Comparison of ENCODE assay signal across 14 cellular contexts in genomic region chr6:139152088-139152891, GRCh38. TPM values are rescaled to one million over a fixed set of nuclear protein-coding genes. Genes with fewer than 3 reads are reported as not detected.
DNase-seq lines count a peak whose midpoint lies in the region; ATAC-seq and TF ChIP-seq lines count a peak whose summit lies in the region.
"Had no signal": no experiment of that assay in that cellular context is flagged by ENCODE, and none has a peak within 500 bp of the region (broad histone marks: within the 10 kb centered on the region; RNA-seq: fewer than 3 reads in every experiment).

No MANE protein-coding gene starts in this region.

- peak overlapping the region; percentile 27; the same call in 1 of the 2 replicates for H2BK20ac ChIP-seq in IMR-90 (ENCODE audit: low read depth, low read length)

- H3K4me1 Mint-ChIP-seq in CD4-positive, alpha-beta memory T cell: peaks cover 75 to 91% (median 86%) of the 10 kb centered on the region in 4 donors
- peaks cover 23% of the 10 kb centered on the region for H3K4me1 Mint-ChIP-seq in GM23338

- H3K14ac ChIP-seq in IMR-90 (replicated peaks; ENCODE audit: low read depth, low read length): peak overlapping the region; percentile 33; the same call in 1 of the 2 replicates
- no peak overlapping the region for H3K14ac ChIP-seq in mesenchymal stem cell (ENCODE audit: low read length in 2 of 2)

- H3K27me3 Mint-ChIP-seq in CD4-positive, alpha-beta memory T cell: no peaks in the 10 kb centered on the region
- peaks cover 5% of the 10 kb centered on the region for H3K27me3 Mint-ChIP-seq in GM23338 (ENCODE audit: insufficient read depth, low read depth, poor library complexity)

- dilution Hi-C loops in IMR-90 (cut with HindIII; ENCODE audit: low sequenced_read_pairs, unreplicated experiment): no loop called here

- H2BK120ac ChIP-seq in IMR-90 (ENCODE audit: low read depth, low read length): 0 out of 2 replicates have a peak overlapping the region, but pooled peaks have one; percentile 35
- H2BK120ac ChIP-seq in mesenchymal stem cell (ENCODE audit: low read depth, low read length): no peak overlapping the region

- intact Hi-C loops in CD4-positive, alpha-beta memory T cell (cut with micrococcal nuclease): no loop called here
- intact Hi-C loops in IMR-90 (cut with micrococcal nuclease): loop anchor here (2.0 kb wide), 1 partner anchor 13 kb away; no protein-coding TSS in a partner anchor

- peak overlapping the region; percentile 63 to 83 (median 78) for H3K4me3 Mint-ChIP-seq in CD4-positive, alpha-beta memory T cell
- H3K4me3 Mint-ChIP-seq in GM23338: no peak overlapping the region
- H3K4me3 Mint-ChIP-seq: HFFc6 had no signal

- no peaks in the 10 kb centered on the region for H3K9me2 ChIP-seq in GM23338 (ENCODE audit: insufficient read depth)

- DNase-seq in CD4-positive, alpha-beta memory T cell: no peak
- DNase-seq in IMR-90 (peak; percentile 84), mesenchymal stem cell (peak; percentile 54), GM23338 (ENCODE audit: low spot score) (no peak)
- DNase-seq in activated naive CD4-positive, alpha-beta T cell treated with anti-CD3 and anti-CD28 coated beads, Interleukin-2, amount 50 U/mL, for 72 hours (ENCODE audit: low spot score in 2 of 2): no peak
- DNase-seq: COR-L47, HFFc6, NCI-H510A had no signal

- H3K9me3 Mint-ChIP-seq in CD4-positive, alpha-beta memory T cell: no peaks in the 10 kb centered on the region
- peaks cover 0 to 2% of the 10 kb centered on the region in 2 donors for H3K9me3 Mint-ChIP-seq in activated naive CD4-positive, alpha-beta T cell treated with anti-CD3 and anti-CD28 coated beads, Interleukin-2, amount 50 U/mL, for 72 hours
- H3K9me3 Mint-ChIP-seq in GM23338: no peaks in the 10 kb centered on the region
- H3K9me3 Mint-ChIP-seq: HFFc6 had no signal

- no peak overlapping the region; the same call in 1 of the 2 replicates for H3K18ac ChIP-seq in IMR-90 (ENCODE audit: low read depth, low read length)
- H3K18ac ChIP-seq in mesenchymal stem cell (ENCODE audit: low read depth in 1 of 2, low read length in 2 of 2): no peak overlapping the region

- CTCF ChIA-PET in CD4-positive, alpha-beta memory T cell (lab: Charles Lee; ENCODE audit: partially characterized antibody): interaction anchor here (1.0 to 1.9 kb wide), 9 partner anchors 13 to 222 kb away, joined by 3 to 5 read pairs (median 4); partner anchors contain the start of gene CITED2
- CTCF ChIA-PET in IMR-90 (lab: Yijun Ruan, JAX): interaction anchor here (0.6 to 1.7 kb wide), 2 partner anchors 16 to 719 kb away, joined by 3 to 4 read pairs; no protein-coding TSS in a partner anchor

- peaks cover 8% of the 10 kb centered on the region for H3K9me1 ChIP-seq in IMR-90 (ENCODE audit: insufficient read depth, low read length)

- no peak overlapping the region for H2BK5ac ChIP-seq in IMR-90 (ENCODE audit: low read depth, low read length, poor library complexity, severe bottlenecking)
- H2BK5ac ChIP-seq in mesenchymal stem cell (ENCODE audit: low read depth, low read length, poor library complexity, severe bottlenecking): no peak overlapping the region

- peak overlapping the region; percentile 42 to 87 (median 62) for H3K27ac Mint-ChIP-seq in CD4-positive, alpha-beta memory T cell
- H3K27ac Mint-ChIP-seq in activated naive CD4-positive, alpha-beta T cell treated with anti-CD3 and anti-CD28 coated beads, Interleukin-2, amount 50 U/mL, for 72 hours: peak overlapping the region; percentile 94 to 99
- H3K27ac Mint-ChIP-seq in GM23338: no peak overlapping the region
- H3K27ac Mint-ChIP-seq: HFFc6 had no signal

- H3K9ac ChIP-seq in IMR-90 (ENCODE audit: low read depth, low read length) (no peak overlapping the region; the same call in 1 of the 2 replicates), mesenchymal stem cell (ENCODE audit: low read length) (peak overlapping the region; percentile 19)

- no peak overlapping the region for H3K4ac ChIP-seq in IMR-90 (ENCODE audit: low read depth, low read length)
- no peak overlapping the region for H3K4ac ChIP-seq in mesenchymal stem cell (ENCODE audit: low read depth in 1 of 2, low read length in 2 of 2)

- H3K9me3 ChIP-seq in CD4-positive, alpha-beta memory T cell (ENCODE audit: control insufficient read depth in 1 of 2, low read length in 2 of 2): no peaks in the 10 kb centered on the region
- H3K9me3 ChIP-seq in IMR-90 (ENCODE audit: control insufficient read depth, insufficient read depth, low read length) (no peaks in the 10 kb centered on the region), mesenchymal stem cell (ENCODE audit: control insufficient read depth, low read length) (no peaks in the 10 kb centered on the region)
- H3K9me3 ChIP-seq: breast epithelium, esophagus muscularis mucosa, SJCRH30 had no signal

- H4K20me1 ChIP-seq in IMR-90 (ENCODE audit: insufficient read depth, low read length) (peaks cover 28% of the 10 kb centered on the region; the same call in 1 of the 2 replicates), GM23338 (replicated peaks; ENCODE audit: insufficient read depth) (no peaks in the 10 kb centered on the region)

- peaks cover 23 to 33% of the 10 kb centered on the region in 2 experiments for H3K79me1 ChIP-seq in IMR-90 (ENCODE audit: low read depth in 1 of 2, low read length in 2 of 2)
- peaks cover 34% of the 10 kb centered on the region for H3K79me1 ChIP-seq in mesenchymal stem cell (replicated peaks; ENCODE audit: low read length, poor library complexity, severe bottlenecking)

- H3F3A ChIP-seq in GM23338 (replicated peaks; ENCODE audit: low read depth): no peaks in the 10 kb centered on the region

- no peak for TF ChIP-seq POLR2A in IMR-90 (IDR thresholded peaks at IDR 0.05; ENCODE audit: low read depth, low read length)

- TF ChIP-seq CTCF in IMR-90 (conservative IDR thresholded peaks at IDR 0.05; ENCODE audit: low read depth, low read length) (no peak), GM23338 (conservative IDR thresholded peaks at IDR 0.05; ENCODE audit: low read depth in 2 of 2) (no peak)

- H2AFZ ChIP-seq in IMR-90 (replicated peaks; ENCODE audit: low read length, poor library complexity): no peak overlapping the region
- H2AFZ ChIP-seq in mesenchymal stem cell (ENCODE audit: low read depth, low read length): no peak overlapping the region
- no peak overlapping the region for H2AFZ ChIP-seq in GM23338

- H3K27me3 ChIP-seq in CD4-positive, alpha-beta memory T cell (ENCODE audit: insufficient read depth, low read length): no peaks in the 10 kb centered on the region
- no peaks in the 10 kb centered on the region for H3K27me3 ChIP-seq in IMR-90 (ENCODE audit: control insufficient read depth, insufficient read depth, low read length)
- no peaks in the 10 kb centered on the region for H3K27me3 ChIP-seq in mesenchymal stem cell (ENCODE audit: control insufficient read depth in 1 of 2, insufficient read depth in 1 of 2, low read length in 2 of 2)
- H3K27me3 ChIP-seq in GM23338 (ENCODE audit: insufficient read depth): no peaks in the 10 kb centered on the region
- H3K27me3 ChIP-seq: breast epithelium, esophagus muscularis mucosa, SJCRH30 had no signal

- 0 out of 2 replicates have a peak overlapping the region, but pooled peaks have one; percentile 31 for H3K23ac ChIP-seq in IMR-90 (ENCODE audit: low read depth, low read length)
- no peak overlapping the region for H3K23ac ChIP-seq in mesenchymal stem cell (ENCODE audit: low read length in 2 of 2)

- H2BK15ac ChIP-seq in IMR-90 (ENCODE audit: low read depth, low read length) (no peak overlapping the region), mesenchymal stem cell (ENCODE audit: low read depth, poor library complexity, severe bottlenecking) (no peak overlapping the region)

- POLR2A ChIA-PET in CD4-positive, alpha-beta memory T cell (lab: Charles Lee; ENCODE audit: partially characterized antibody): interaction anchor here (0.6 to 8.1 kb wide), 12 partner anchors 8 to 222 kb away, joined by 3 to 107 read pairs (median 4); partner anchors contain the start of genes CITED2 and HECA
- POLR2A ChIA-PET in IMR-90 (lab: Charles Lee; ENCODE audit: unreplicated experiment): no interaction called here

- 0 out of 2 replicates have a peak, but pooled peaks cover 10% of the 10 kb centered on the region for H3K79me2 ChIP-seq in GM23338 (replicated peaks; ENCODE audit: insufficient read depth)

- BruUV-seq in IMR-90 (replicated peaks; lab: Mats Ljungman, UMichigan): no TSS peak

- H2AK9ac ChIP-seq in IMR-90 (replicated peaks; ENCODE audit: low read depth, low read length, poor library complexity): no peak overlapping the region

- H4K91ac ChIP-seq in IMR-90 (ENCODE audit: insufficient read depth, low read depth, low read length) (no peak overlapping the region), mesenchymal stem cell (ENCODE audit: low read length) (no peak overlapping the region)

- H3K56ac ChIP-seq in IMR-90 (ENCODE audit: extremely low read depth, insufficient read depth, low read length): no peak overlapping the region

- peak; percentile 56 for ATAC-seq in IMR-90 (ENCODE audit: low read depth)
- ATAC-seq in activated naive CD4-positive, alpha-beta T cell treated with anti-CD3 and anti-CD28 coated beads, Interleukin-2, amount 50 U/mL, for 72 hours: peak; percentile 55 to 72
- ATAC-seq in HG03025 (IDR thresholded peaks at IDR 0.05; ENCODE audit: low FRiP score, unreplicated experiment): no peak
- no peak for ATAC-seq in GM18867 (IDR thresholded peaks at IDR 0.05; ENCODE audit: unreplicated experiment)
- no peak for ATAC-seq in GM21786 (IDR thresholded peaks at IDR 0.05; ENCODE audit: unreplicated experiment)
- ATAC-seq in GM23338: no peak

- no peaks in the 10 kb centered on the region for H3K36me3 ChIP-seq in CD4-positive, alpha-beta memory T cell (ENCODE audit: insufficient read depth, low read length)
- no peaks in the 10 kb centered on the region for H3K36me3 ChIP-seq in IMR-90 (ENCODE audit: control insufficient read depth, insufficient read depth, low read length)
- H3K36me3 ChIP-seq in mesenchymal stem cell (ENCODE audit: control insufficient read depth in 1 of 2, insufficient read depth in 2 of 2, low read depth in 1 of 2, low read length in 2 of 2): no peaks in the 10 kb centered on the region
- no peaks in the 10 kb centered on the region for H3K36me3 ChIP-seq in GM23338 (ENCODE audit: insufficient read depth)
- H3K36me3 ChIP-seq: breast epithelium, esophagus muscularis mucosa, SJCRH30 had no signal

- no peak overlapping the region; a peak in 1 of 4 replicates for H4K8ac ChIP-seq in IMR-90 (ENCODE audit: low read depth in 2 of 2, low read length in 2 of 2)
- H4K8ac ChIP-seq in mesenchymal stem cell (ENCODE audit: low read length): no peak overlapping the region

- no peak overlapping the region for H2BK12ac ChIP-seq in mesenchymal stem cell (ENCODE audit: low read length in 2 of 2)

- peak overlapping the region; percentile 36 for H3K27ac ChIP-seq in CD4-positive, alpha-beta memory T cell (ENCODE audit: low read depth, low read length)
- peak overlapping the region; percentile 56; the same call in 1 of the 2 replicates for H3K27ac ChIP-seq in IMR-90 (ENCODE audit: insufficient read depth, low read length)
- no peak overlapping the region for H3K27ac ChIP-seq in mesenchymal stem cell (ENCODE audit: low read length, poor library complexity, severe bottlenecking)
- no peak overlapping the region for H3K27ac ChIP-seq in GM23338 (ENCODE audit: low read depth)
- H3K27ac ChIP-seq: breast epithelium, esophagus muscularis mucosa, SJCRH30 had no signal

- TF ChIP-seq RAD21 in IMR-90 (IDR thresholded peaks at IDR 0.05; ENCODE audit: low read length): no peak

- peak overlapping the region; percentile 52; the same call in 1 of the 2 replicates for H3K4me2 ChIP-seq in IMR-90 (ENCODE audit: low read depth, low read length)
- no peak overlapping the region for H3K4me2 ChIP-seq in mesenchymal stem cell (ENCODE audit: low read length, poor library complexity, severe bottlenecking)
- no peak overlapping the region for H3K4me2 ChIP-seq in GM23338

- no peak overlapping the region for H4K5ac ChIP-seq in IMR-90 (ENCODE audit: low read depth, low read length)

- peaks cover 97% of the 10 kb centered on the region for H3K4me1 ChIP-seq in CD4-positive, alpha-beta memory T cell (ENCODE audit: insufficient read depth, low read length)
- H3K4me1 ChIP-seq in IMR-90 (ENCODE audit: control insufficient read depth, insufficient read depth, low read length): peaks cover 27% of the 10 kb centered on the region
- peaks cover 4% of the 10 kb centered on the region for H3K4me1 ChIP-seq in mesenchymal stem cell (ENCODE audit: control insufficient read depth, insufficient read depth, low read depth, low read length)
- peaks cover 15% of the 10 kb centered on the region; the same call in 1 of the 2 replicates for H3K4me1 ChIP-seq in GM23338 (ENCODE audit: insufficient read depth)
- H3K4me1 ChIP-seq: breast epithelium had no signal

- WGBS in IMR-90 (ENCODE audit: extremely low coverage in 2 of 2, insufficient read length in 1 of 2), 2 experiments: no CpG with 5 or more reads among the region's 5 CpGs
- 57% methylated on average over 1 of the region's 5 CpGs for WGBS in mesenchymal stem cell

- peak overlapping the region in 1 of 2 donors; percentile 29 for H3K4me3 ChIP-seq in CD4-positive, alpha-beta memory T cell (ENCODE audit: low read length in 2 of 2)
- H3K4me3 ChIP-seq in IMR-90 (ENCODE audit: insufficient read depth, low read depth, low read length) (no peak overlapping the region), mesenchymal stem cell (ENCODE audit: insufficient read depth in 1 of 2, low read depth in 1 of 2, low read length in 2 of 2) (no peak overlapping the region), GM23338 (no peak overlapping the region)
- H3K4me3 ChIP-seq: breast epithelium, esophagus muscularis mucosa, SJCRH30 had no signal

- in situ Hi-C loops in IMR-90 (cut with MboI; ENCODE audit: low sequenced_read_pairs): no loop called here

- H3K36me3 Mint-ChIP-seq in CD4-positive, alpha-beta memory T cell: peaks cover 14 to 31% of the 10 kb centered on the region in 2 donors
- peaks cover 7 to 45% of the 10 kb centered on the region in 2 donors for H3K36me3 Mint-ChIP-seq in activated naive CD4-positive, alpha-beta T cell treated with anti-CD3 and anti-CD28 coated beads, Interleukin-2, amount 50 U/mL, for 72 hours
- no peaks in the 10 kb centered on the region for H3K36me3 Mint-ChIP-seq in GM23338 (ENCODE audit: low read depth)

- H2AK5ac ChIP-seq in IMR-90 (ENCODE audit: low read depth, low read length) (no peak overlapping the region; the same call in 1 of the 2 replicates), mesenchymal stem cell (ENCODE audit: low read length, severe bottlenecking) (no peak overlapping the region)

RNA-seq across cellular contexts. Expression of gene HECA, which starts 17.4 kb away (rescaled TPM):
- 100 to 1,000 TPM; 154 to 161 TPM for total RNA-seq in CD4-positive, alpha-beta memory T cell
- 10 to 100 TPM in 1 of 2 donors, 1 to 10 TPM in 1; 5.4 to 12.1 TPM for polyA plus RNA-seq in CD4-positive, alpha-beta memory T cell
- total RNA-seq in IMR-90 (2012; rRNA removed): 4.3 and 7.2 TPM in 2 replicates
- polyA plus RNA-seq in IMR-90 (2012; rRNA removed) (2.5 and 3.1 TPM in 2 replicates), GM23338 (2016; fragmentation: Nextera tagmentation; extraction: Ambion mirVana) (2.4 and 2.7 TPM in 2 replicates)
- polyA plus RNA-seq in IMR-90 (2012; cell fraction: cytosol; rRNA removed): 1.5 and 2.1 TPM in 2 replicates
- polyA plus RNA-seq in IMR-90 (2012; cell fraction: nucleus; rRNA removed; ENCODE audit: low replicate concordance): 0.92 and 1.8 TPM in 2 replicates
- 10 to 100 TPM; 59.6 to 83.3 TPM for total RNA-seq in activated naive CD4-positive, alpha-beta T cell treated with anti-CD3 and anti-CD28 coated beads, Interleukin-2, amount 50 U/mL, for 72 hours
- polyA plus RNA-seq in mesenchymal stem cell (2013, experiment 1 of 2): 9.4 TPM
- polyA plus RNA-seq in mesenchymal stem cell (2013, experiment 2 of 2): 9.6 TPM
- 8.1 and 8.5 TPM in 2 replicates for total RNA-seq in GM23338 (2014; rRNA removed; shearing (Covaris generic))

Comparison
In these comparisons a context has a peak if more than half of its experiments do, and no peak if none do; other contexts are left out.
1. DNase-seq: peak in IMR-90 (single experiment) and mesenchymal stem cell (single experiment); none in CD4-positive, alpha-beta memory T cell (0 of 5), activated naive CD4-positive, alpha-beta T cell treated with anti-CD3 and anti-CD28 coated beads, Interleukin-2, amount 50 U/mL, for 72 hours (0 of 2) and GM23338 (single experiment).
2. H3K27ac ChIP-seq: peak in CD4-positive, alpha-beta memory T cell (single experiment) and IMR-90 (single experiment); none in mesenchymal stem cell (single experiment) and GM23338 (single experiment).
3. ATAC-seq: peak in IMR-90 (single experiment) and activated naive CD4-positive, alpha-beta T cell treated with anti-CD3 and anti-CD28 coated beads, Interleukin-2, amount 50 U/mL, for 72 hours (2 of 2); none in HG03025 (single experiment), GM18867 (single experiment), GM21786 (single experiment) and GM23338 (single experiment).